ENCODE assay signal across 17 cellular contexts in genomic region chr9:37218800-37219425, GRCh38.
DNase-seq lines count a peak whose midpoint lies in the region; ATAC-seq, FAIRE-seq and TF ChIP-seq lines count a peak whose summit lies in the region.
"Had no signal": no experiment of that assay in that cellular context is flagged by ENCODE, and none has a peak within 500 bp of the region (broad histone marks: within the 10 kb centered on the region; RNA-seq: fewer than 3 reads in every experiment).

No MANE protein-coding gene starts in this region.

- peaks cover 61% of the 10 kb centered on the region for H3K36me3 ChIP-seq in BLaER1
- no peaks in the 10 kb centered on the region for H3K36me3 ChIP-seq in adipocyte (ENCODE audit: control insufficient read depth, insufficient read depth, low read length, severe bottlenecking)
- H3K36me3 ChIP-seq: SJSA1 had no signal

- H3K9me3 ChIP-seq in BLaER1, result no peaks in the 10 kb centered on the region
- H3K9me3 ChIP-seq in adipocyte (ENCODE audit: control insufficient read depth, low read length), result no peaks in the 10 kb centered on the region
- H3K9me3 ChIP-seq: SJSA1 had no signal

- H3K27me3 ChIP-seq in BLaER1, result no peaks in the 10 kb centered on the region
- no peaks in the 10 kb centered on the region for H3K27me3 ChIP-seq in adipocyte (replicated peaks; ENCODE audit: control insufficient read depth, insufficient read depth, low read length)
- H3K27me3 ChIP-seq: SJSA1 had no signal

- DNase-seq in D721Med (ENCODE audit: insufficient read length, low spot score), result no peak
- DNase-seq in adipocyte (ENCODE audit: low read depth), result no peak
- DNase-seq in fibroblast of the aortic adventitia (ENCODE audit: low read depth), result peak; percentile 15
- DNase-seq in NCI-H146 treated with DMSO at 0.1 percent for 48 hours (lab: John Stamatoyannopoulos, UW; ENCODE audit: unreplicated experiment), result no peak
- DNase-seq: DND-41, KBM-7, NCI-H1048, NCI-H1436, NCI-H2029, NCI-H526, PC-9 had no signal

- H3K4me1 ChIP-seq in BLaER1 (peaks cover 87% of the 10 kb centered on the region), adipocyte (ENCODE audit: control insufficient read depth, insufficient read depth, low read length) (peaks cover 36% of the 10 kb centered on the region)
- H3K4me1 ChIP-seq: SJSA1 had no signal

- ATAC-seq in GM21423 (IDR thresholded peaks at IDR 0.05; ENCODE audit: unreplicated experiment) (no peak), GM18502 (IDR thresholded peaks at IDR 0.05; ENCODE audit: poor library complexity, unreplicated experiment) (no peak)

- no peak for TF ChIP-seq CTCF in D721Med (IDR thresholded peaks at IDR 0.05; ENCODE audit: insufficient read depth, missing control alignments)
- no peak for TF ChIP-seq CTCF in fibroblast of the aortic adventitia (IDR thresholded peaks at IDR 0.05; ENCODE audit: insufficient read depth, low read length)

- H3K4me3 ChIP-seq in BLaER1, result no peak overlapping the region
- peak overlapping the region; percentile 39 for H3K4me3 ChIP-seq in adipocyte (ENCODE audit: low read length)
- H3K4me3 ChIP-seq in fibroblast of the aortic adventitia (ENCODE audit: low read depth, low read length), result no peak overlapping the region
- H3K4me3 ChIP-seq: PC-9, SJSA1 had no signal

- peak; percentile 16 for FAIRE-seq in D721Med (lab: Jason Lieb, UNC)
- FAIRE-seq: H1 had no signal

- no peak overlapping the region for H3K9ac ChIP-seq in BLaER1
- H3K9ac ChIP-seq in adipocyte (ENCODE audit: low read length), result no peak overlapping the region

- H3K27ac ChIP-seq in BLaER1, result no peak overlapping the region
- H3K27ac ChIP-seq: C4-2B, PC-9, SJSA1 had no signal

- H4K20me1 ChIP-seq in BLaER1, result peaks cover 100% of the 10 kb centered on the region

- H3K4me2 ChIP-seq in BLaER1, result peak overlapping the region; percentile 34
- H3K4me2 ChIP-seq: PC-9 had no signal
